ENCODE assay signal across 17 cellular contexts in genomic region chr9:97601228-97601898, GRCh38. TPM values are rescaled to one million over a fixed set of nuclear protein-coding genes. Genes with fewer than 3 reads are reported as not detected.
A peak's percentile ranks its signal among the peaks of the same experiment; 100 is the strongest.
DNase-seq lines count a peak whose midpoint lies in the region; ATAC-seq and TF ChIP-seq lines count a peak whose summit lies in the region.
"Had no signal": no experiment of that assay in that cellular context is flagged by ENCODE, and none has a peak within 500 bp of the region (broad histone marks: within the 10 kb centered on the region; RNA-seq: fewer than 3 reads in every experiment).

No MANE protein-coding gene starts in this region.

- TF ChIP-seq CTCF in adrenal gland (IDR thresholded peaks at IDR 0.05) (no peak), heart right ventricle (IDR thresholded peaks at IDR 0.05) (no peak), gastrocnemius medialis (IDR thresholded peaks at IDR 0.05 in 4 of 5, conservative IDR thresholded peaks at IDR 0.05 in 1 of 5) (no peak), esophagus muscularis mucosa (IDR thresholded peaks at IDR 0.05) (no peak)

- ATAC-seq in heart right ventricle (peak in 4 of 8 donors; percentile 27 to 51 (median 38)), left colon (peak; percentile 90), gastrocnemius medialis (peak; percentile 83 to 87)
- ATAC-seq: A549, HCT116 had no signal

- H3K36me3 ChIP-seq in adrenal gland (replicated peaks in 1 of 2) (peaks cover 0 to 71% of the 10 kb centered on the region in 2 donors), heart right ventricle (peaks cover 0 to 75% (median 56%) of the 10 kb centered on the region in 9 donors), gastrocnemius medialis (peaks cover 0 to 54% of the 10 kb centered on the region in 2 donors), esophagus muscularis mucosa (peaks cover 22 to 77% (median 71%) of the 10 kb centered on the region in 4 donors)

- WGBS in adrenal gland, 4 donors: 70 to 76% (median 72%) methylated on average over 7 of the region's 7 CpGs
- 78 to 82% methylated on average over 7 of the region's 7 CpGs for WGBS in heart right ventricle, 2 donors
- WGBS in esophagus muscularis mucosa: 91% methylated on average over 7 of the region's 7 CpGs

- DNase-seq in adrenal gland (peak in 4 of 7 donors; percentile 36 to 54 (median 45)), heart right ventricle (no peak), left colon (no peak), gastrocnemius medialis (peak; percentile 80 to 88), activated T-cell treated with anti-CD3 and anti-CD28 coated beads for 4 hours (no peak), posterior cingulate gyrus (no peak), A172 (ENCODE audit: low spot score) (no peak), esophagus muscularis mucosa (ENCODE audit: extremely low spot score) (no peak)
- DNase-seq: BE2C; CD4-positive, alpha-beta memory T cell; DMS153; DMS79 treated with DMSO at 0.1 percent for 48 hours; EL; GM23248 had no signal

- TF ChIP-seq POLR2A in adrenal gland (IDR thresholded peaks at IDR 0.05): no peak
- TF ChIP-seq POLR2A in gastrocnemius medialis (IDR thresholded peaks at IDR 0.05): no peak
- TF ChIP-seq POLR2A in esophagus muscularis mucosa (IDR thresholded peaks at IDR 0.05; ENCODE audit: low read depth): no peak

- H3K27ac ChIP-seq in adrenal gland (peak overlapping the region; percentile 10 to 83 (median 53)), heart right ventricle (peak overlapping the region in 6 of 10 donors; percentile 6 to 68 (median 42)), gastrocnemius medialis (peak overlapping the region; percentile 83 to 90 (median 88)), esophagus muscularis mucosa (replicated peaks in 1 of 4) (no peak overlapping the region)
- H3K27ac ChIP-seq: A549, C4-2B, GM23248 had no signal

- H3K4me3 ChIP-seq in adrenal gland: no peak overlapping the region
- no peak overlapping the region for H3K4me3 ChIP-seq in heart right ventricle
- no peak overlapping the region for H3K4me3 ChIP-seq in gastrocnemius medialis
- no peak overlapping the region for H3K4me3 ChIP-seq in esophagus muscularis mucosa
- H3K4me3 ChIP-seq: A549, GM23248 had no signal

- H3K27me3 ChIP-seq in adrenal gland: no peaks in the 10 kb centered on the region
- H3K27me3 ChIP-seq in heart right ventricle: no peaks in the 10 kb centered on the region
- H3K27me3 ChIP-seq in gastrocnemius medialis: no peaks in the 10 kb centered on the region
- no peaks in the 10 kb centered on the region for H3K27me3 ChIP-seq in esophagus muscularis mucosa
- H3K27me3 ChIP-seq: BE2C had no signal

- peaks cover 14 to 40% of the 10 kb centered on the region in 2 donors for H3K4me1 ChIP-seq in adrenal gland (replicated peaks in 1 of 2)
- H3K4me1 ChIP-seq in heart right ventricle: peaks cover 3 to 62% (median 20%) of the 10 kb centered on the region in 9 donors
- peaks cover 70 to 77% of the 10 kb centered on the region in 2 donors for H3K4me1 ChIP-seq in gastrocnemius medialis
- peaks cover 25 to 39% (median 28%) of the 10 kb centered on the region in 4 donors for H3K4me1 ChIP-seq in esophagus muscularis mucosa
- H3K4me1 ChIP-seq: A549 had no signal

- H3K9me3 ChIP-seq in adrenal gland (replicated peaks in 1 of 3) (no peaks in the 10 kb centered on the region), heart right ventricle (no peaks in the 10 kb centered on the region), gastrocnemius medialis (no peaks in the 10 kb centered on the region), esophagus muscularis mucosa (no peaks in the 10 kb centered on the region)
- H3K9me3 ChIP-seq: A549, BE2C had no signal

- no peak for TF ChIP-seq EP300 in esophagus muscularis mucosa (IDR thresholded peaks at IDR 0.05)

- in situ Hi-C loops in gastrocnemius medialis (cut with MboI; ENCODE audit: low sequenced_read_pairs in 4 of 4): loop anchor here in 1 of 4 donors (25.0 kb wide), 1 partner anchor 739 kb away; the partner anchor contains the start of gene ZNF782

- intact Hi-C loops in adrenal gland (cut with DNase I): loop anchor here in 1 of 2 donors (5.0 kb wide), 1 partner anchor 134 kb away; no protein-coding TSS in a partner anchor
- intact Hi-C loops in heart right ventricle (cut with DNase I): loop anchor here in 1 of 10 donors (5.0 kb wide), 1 partner anchor 114 kb away; no protein-coding TSS in a partner anchor
- intact Hi-C loops in left colon (cut with DNase I, micrococcal nuclease): loop anchor here in 1 of 2 donors (5.0 kb wide), 1 partner anchor 134 kb away; no protein-coding TSS in a partner anchor
- intact Hi-C loops in gastrocnemius medialis (cut with DNase I; ENCODE audit: low total_unique reads): loop anchor here (2.0 kb wide), 1 partner anchor 73 kb away; no protein-coding TSS in a partner anchor
- intact Hi-C loops in posterior cingulate gyrus (cut with DNase I): no loop called here
- intact Hi-C loops in esophagus muscularis mucosa (cut with DNase I): no loop called here

RNA-seq across cellular contexts. Expression of gene TSTD2, which starts 31.8 kb away (rescaled TPM):
- total RNA-seq in adrenal gland (10 to 100 TPM; 13.2 to 27.3 (median 17.7) TPM), heart right ventricle (10 to 100 TPM; 19.8 to 29.4 (median 23.4) TPM), left colon (10 to 100 TPM; 12.6 to 22.4 TPM), gastrocnemius medialis (10 to 100 TPM; 11.6 to 19.9 (median 14.5) TPM), esophagus muscularis mucosa (10 to 100 TPM; 22.9 to 25.3 (median 23.5) TPM)
- polyA plus RNA-seq in adrenal gland (10 to 100 TPM; 19.1 to 24.0 (median 20.8) TPM), heart right ventricle (10 to 100 TPM in 1 of 2 donors, 1 to 10 TPM in 1; 8.5 to 22.3 TPM)
- total RNA-seq in A172 (2014; rRNA removed; shearing (Covaris generic)): 19.7 and 20.9 TPM in 2 replicates

RNA-seq across cellular contexts. Expression of gene NCBP1, which starts 32.3 kb away (rescaled TPM):
- total RNA-seq in adrenal gland (10 to 100 TPM in 7 of 8 donors, 1 to 10 TPM in 1; 9.8 to 24.8 (median 18.5) TPM), heart right ventricle (10 to 100 TPM; 11.8 to 20.4 (median 15.9) TPM), left colon (10 to 100 TPM; 29.0 to 34.0 TPM), gastrocnemius medialis (10 to 100 TPM in 3 of 4 donors, 1 to 10 TPM in 1; 8.2 to 17.2 (median 15.7) TPM), esophagus muscularis mucosa (10 to 100 TPM; 12.0 to 14.8 (median 14.6) TPM)
- polyA plus RNA-seq in adrenal gland (10 to 100 TPM in 1 of 3 donors, 1 to 10 TPM in 2; 7.8 to 24.3 (median 8.9) TPM), heart right ventricle (1 to 10 TPM; 6.6 to 9.0 TPM)
- total RNA-seq in A172 (2014; rRNA removed; shearing (Covaris generic)): 63.1 and 75.4 TPM in 2 replicates

Comparison
In these comparisons a context has a peak if more than half of its experiments do, and no peak if none do; other contexts are left out.
1. DNase-seq: peak in adrenal gland (4 of 7) and gastrocnemius medialis (2 of 2); none in heart right ventricle (0 of 2), left colon (0 of 2), activated T-cell treated with anti-CD3 and anti-CD28 coated beads for 4 hours (single experiment), posterior cingulate gyrus (0 of 10), A172 (single experiment) and esophagus muscularis mucosa (single experiment).
2. H3K27ac ChIP-seq: peak in adrenal gland (5 of 5), heart right ventricle (6 of 10) and gastrocnemius medialis (4 of 4); none in esophagus muscularis mucosa (0 of 4).